ENCODE assay signal across 31 cellular contexts in the genomic region with DNA sequence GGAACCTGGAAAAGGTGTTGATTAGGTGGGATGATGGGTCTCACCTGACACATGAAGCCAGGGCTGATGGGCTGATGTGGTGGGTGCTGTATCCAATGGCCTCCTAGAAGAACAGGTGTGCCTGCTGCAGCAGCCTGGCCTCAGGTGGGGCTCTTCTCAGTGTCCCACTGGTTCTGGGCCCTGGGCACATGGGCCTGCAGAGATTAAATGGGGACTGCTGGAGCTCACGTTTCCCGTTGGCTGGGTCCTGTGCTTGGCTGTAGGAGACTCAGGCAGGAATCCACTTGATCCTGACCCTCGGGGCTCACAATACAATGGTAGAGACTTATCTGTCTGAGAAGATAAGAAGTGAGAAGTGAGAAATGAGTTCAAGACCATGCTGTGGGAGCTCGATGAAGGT.
"Had no signal": no experiment of that assay in that cellular context is flagged by ENCODE, and none has a peak within 500 bp of the region (broad histone marks: within the 10 kb centered on the region; RNA-seq: fewer than 3 reads in every experiment).

No MANE protein-coding gene starts in this region.

- H3K9me3 ChIP-seq: adrenal gland, body of pancreas, colonic mucosa, gastrocnemius medialis, heart left ventricle had no signal

- H3K9me3 Mint-ChIP-seq: activated CD4-positive, alpha-beta memory T cell treated with anti-CD3 and anti-CD28 coated beads for 36 hours; activated CD4-positive, alpha-beta T cell treated with anti-CD3 and anti-CD28 coated beads, Interleukin-2, amount 10 ng/mL, durations not matched to agents 24 days and 14 days; activated naive CD4-positive, alpha-beta T cell treated with anti-CD3 and anti-CD28 coated beads for 36 hours; activated naive CD4-positive, alpha-beta T cell treated with anti-CD3 and anti-CD28 coated beads, Interleukin-2, amount 50 U/mL, for 24 hours; activated naive CD8-positive, alpha-beta T cell treated with anti-CD3 and anti-CD28 coated beads for 36 hours; activated naive CD8-positive, alpha-beta T cell treated with anti-CD3 and anti-CD28 coated beads, Interleukin-2, amount 50 U/mL, for 24 hours; activated T-helper 1 cell treated with anti-CD3 and anti-CD28 coated beads, Interleukin-12 subunit alpha, Interleukin-12 subunit beta, Interleukin-2, Interleukin-4 antibody, amounts not matched to agents 30 ng/mL and 10 ng/mL and 1 ng/mL, durations not matched to agents 14 hours and 24 hours and 36 hours; activated T-helper 2 cell treated with anti-CD3 and anti-CD28 coated beads, Interferon-gamma antibody, Interleukin-2, Interleukin-4, amounts not matched to agents 10 μg/mL and 5 μg/mL and 100 μg/mL, durations not matched to agents 14 hours and 24 hours and 36 hours had no signal

- H3K36me3 ChIP-seq: adrenal gland, cardiac muscle cell, colonic mucosa, gastrocnemius medialis, heart left ventricle had no signal

- H3K36me3 Mint-ChIP-seq: activated CD4-positive, alpha-beta memory T cell treated with anti-CD3 and anti-CD28 coated beads for 36 hours; activated CD8-positive, alpha-beta memory T cell treated with anti-CD3 and anti-CD28 coated beads, Interleukin-2, amount 10 ng/mL, durations not matched to agents 7 days and 5 days; activated naive CD4-positive, alpha-beta T cell treated with anti-CD3 and anti-CD28 coated beads, Interleukin-2, amount 50 U/mL, for 24 hours; activated naive CD8-positive, alpha-beta T cell treated with anti-CD3 and anti-CD28 coated beads for 36 hours had no signal

- H3K4me1 ChIP-seq: adrenal gland, body of pancreas, colonic mucosa had no signal

- H3K4me1 Mint-ChIP-seq: activated CD4-positive, alpha-beta T cell treated with anti-CD3 and anti-CD28 coated beads for 36 hours; activated CD4-positive, alpha-beta T cell treated with anti-CD3 and anti-CD28 coated beads, Interleukin-2, amount 10 ng/mL, durations not matched to agents 24 days and 14 days; activated CD8-positive, alpha-beta memory T cell treated with anti-CD3 and anti-CD28 coated beads, Interleukin-2, amount 10 ng/mL, durations not matched to agents 7 days and 5 days; activated naive CD4-positive, alpha-beta T cell treated with anti-CD3 and anti-CD28 coated beads, Interleukin-2, amount 50 U/mL, for 24 hours; activated naive CD8-positive, alpha-beta T cell treated with anti-CD3 and anti-CD28 coated beads for 36 hours; activated naive CD8-positive, alpha-beta T cell treated with anti-CD3 and anti-CD28 coated beads, Interleukin-2, amount 50 U/mL, for 24 hours had no signal

- H3K4me3 Mint-ChIP-seq: activated CD4-positive, alpha-beta memory T cell treated with anti-CD3 and anti-CD28 coated beads for 36 hours; activated CD4-positive, alpha-beta T cell treated with anti-CD3 and anti-CD28 coated beads for 36 hours; activated CD4-positive, alpha-beta T cell treated with anti-CD3 and anti-CD28 coated beads, Interleukin-2, amount 10 ng/mL, durations not matched to agents 24 days and 14 days; activated CD8-positive, alpha-beta memory T cell treated with anti-CD3 and anti-CD28 coated beads, Interleukin-2, amount 10 ng/mL, durations not matched to agents 7 days and 5 days; activated CD8-positive, alpha-beta T cell treated with anti-CD3 and anti-CD28 coated beads, Interleukin-2, amount 10 ng/mL, durations not matched to agents 7 days and 5 days; activated naive CD4-positive, alpha-beta T cell treated with anti-CD3 and anti-CD28 coated beads for 36 hours; activated naive CD4-positive, alpha-beta T cell treated with anti-CD3 and anti-CD28 coated beads, Interleukin-2, amount 50 U/mL, for 24 hours; activated naive CD8-positive, alpha-beta T cell treated with anti-CD3 and anti-CD28 coated beads for 36 hours; activated naive CD8-positive, alpha-beta T cell treated with anti-CD3 and anti-CD28 coated beads, Interleukin-2, amount 50 U/mL, for 24 hours; activated T-helper 1 cell treated with anti-CD3 and anti-CD28 coated beads, Interleukin-12 subunit alpha, Interleukin-12 subunit beta, Interleukin-2, Interleukin-4 antibody, amounts not matched to agents 30 ng/mL and 10 ng/mL and 1 ng/mL, durations not matched to agents 14 hours and 24 hours and 36 hours had no signal

- ATAC-seq: activated CD4-positive, alpha-beta T cell treated with anti-CD3 and anti-CD28 coated beads for 36 hours; activated CD8-positive, alpha-beta memory T cell treated with anti-CD3 and anti-CD28 coated beads, Interleukin-2, amount 10 ng/mL, durations not matched to agents 7 days and 5 days; activated CD8-positive, alpha-beta T cell treated with anti-CD3 and anti-CD28 coated beads, Interleukin-2, amount 10 ng/mL, durations not matched to agents 7 days and 5 days; activated naive CD8-positive, alpha-beta T cell treated with anti-CD3 and anti-CD28 coated beads, Interleukin-2, amount 50 U/mL, for 24 hours; body of pancreas; heart left ventricle had no signal

- H3K27me3 ChIP-seq: adrenal gland, body of pancreas, cardiac muscle cell, colonic mucosa, foreskin keratinocyte, gastrocnemius medialis, heart left ventricle had no signal

- H3K27ac Mint-ChIP-seq: activated CD4-positive, alpha-beta memory T cell treated with anti-CD3 and anti-CD28 coated beads for 36 hours; activated CD4-positive, alpha-beta T cell treated with anti-CD3 and anti-CD28 coated beads for 36 hours; activated CD4-positive, alpha-beta T cell treated with anti-CD3 and anti-CD28 coated beads, Interleukin-2, amount 10 ng/mL, durations not matched to agents 24 days and 14 days; activated CD8-positive, alpha-beta memory T cell treated with anti-CD3 and anti-CD28 coated beads, Interleukin-2, amount 10 ng/mL, durations not matched to agents 7 days and 5 days; activated CD8-positive, alpha-beta T cell treated with anti-CD3 and anti-CD28 coated beads, Interleukin-2, amount 10 ng/mL, durations not matched to agents 7 days and 5 days; activated naive CD4-positive, alpha-beta T cell treated with anti-CD3 and anti-CD28 coated beads for 36 hours; activated naive CD4-positive, alpha-beta T cell treated with anti-CD3 and anti-CD28 coated beads, Interleukin-2, amount 50 U/mL, for 24 hours; activated naive CD8-positive, alpha-beta T cell treated with anti-CD3 and anti-CD28 coated beads for 36 hours; activated naive CD8-positive, alpha-beta T cell treated with anti-CD3 and anti-CD28 coated beads, Interleukin-2, amount 50 U/mL, for 24 hours; activated T-helper 1 cell treated with anti-CD3 and anti-CD28 coated beads, Interleukin-12 subunit alpha, Interleukin-12 subunit beta, Interleukin-2, Interleukin-4 antibody, amounts not matched to agents 30 ng/mL and 10 ng/mL and 1 ng/mL, durations not matched to agents 14 hours and 24 hours and 36 hours; activated T-helper 2 cell treated with anti-CD3 and anti-CD28 coated beads, Interferon-gamma antibody, Interleukin-2, Interleukin-4, amounts not matched to agents 10 μg/mL and 5 μg/mL and 100 μg/mL, durations not matched to agents 14 hours and 24 hours and 36 hours had no signal

- H3K4me3 ChIP-seq: adrenal gland, body of pancreas, cardiac muscle cell, colonic mucosa, gastrocnemius medialis, heart left ventricle had no signal

- H3K27ac ChIP-seq: adrenal gland, body of pancreas, cardiac muscle cell, colonic mucosa had no signal

- DNase-seq: activated CD4-positive, alpha-beta memory T cell treated with anti-CD3 and anti-CD28 coated beads for 36 hours; activated CD4-positive, alpha-beta T cell treated with anti-CD3 and anti-CD28 coated beads for 36 hours; activated CD4-positive, alpha-beta T cell treated with anti-CD3 and anti-CD28 coated beads, Interleukin-2, amount 10 ng/mL, durations not matched to agents 24 days and 14 days; activated CD4-positive, CD25-positive, alpha-beta regulatory T cell; activated CD4-positive, CD25-positive, alpha-beta regulatory T cell treated with anti-CD3 and anti-CD28 coated beads, Interleukin-2, amount 50 U/mL, for 72 hours; activated CD8-positive, alpha-beta memory T cell treated with anti-CD3 and anti-CD28 coated beads, Interleukin-2, amount 10 ng/mL, durations not matched to agents 7 days and 5 days; activated CD8-positive, alpha-beta memory T cell treated with anti-CD3 and anti-CD28 coated beads, Interleukin-2, amount 50 U/mL, for 4 hours; activated CD8-positive, alpha-beta T cell treated with anti-CD3 and anti-CD28 coated beads, Interleukin-2, amount 10 ng/mL, durations not matched to agents 7 days and 5 days; activated effector memory CD4-positive, alpha-beta T cell treated with anti-CD3 and anti-CD28 coated beads, Interleukin-2, amount 50 U/mL, for 16 hours; activated naive CD4-positive, alpha-beta T cell treated with anti-CD3 and anti-CD28 coated beads for 36 hours; activated naive CD8-positive, alpha-beta T cell treated with anti-CD3 and anti-CD28 coated beads for 36 hours; activated naive CD8-positive, alpha-beta T cell treated with anti-CD3 and anti-CD28 coated beads, Interleukin-2, amount 50 U/mL, for 24 hours; activated T-cell treated with anti-CD3 and anti-CD28 coated beads, Interleukin-2, amount 50 U/mL, for 1 hour; activated T-cell treated with anti-CD3 and anti-CD28 coated beads, Interleukin-2, amount 50 U/mL, for 48 hours; adrenal gland; amygdala; aorta; body of pancreas; central memory CD4-positive, alpha-beta T cell; cerebellar nuclear complex; colonic mucosa; effector CD8-positive, alpha-beta T cell; foreskin keratinocyte; gastrocnemius medialis; glutamatergic neuron; heart left ventricle; T-helper 2 cell had no signal

- H3K27me3 Mint-ChIP-seq: activated CD4-positive, alpha-beta memory T cell treated with anti-CD3 and anti-CD28 coated beads for 36 hours; activated CD4-positive, alpha-beta T cell treated with anti-CD3 and anti-CD28 coated beads, Interleukin-2, amount 10 ng/mL, durations not matched to agents 24 days and 14 days; activated CD8-positive, alpha-beta memory T cell treated with anti-CD3 and anti-CD28 coated beads, Interleukin-2, amount 10 ng/mL, durations not matched to agents 7 days and 5 days; activated naive CD8-positive, alpha-beta T cell treated with anti-CD3 and anti-CD28 coated beads, Interleukin-2, amount 50 U/mL, for 24 hours had no signal
